In genomic region chr1:239303289-239303688, GRCh38 we compare ENCODE assay signal across 28 cellular contexts.
A peak's percentile ranks its signal among the peaks of the same experiment; 100 is the strongest.
DNase-seq lines count a peak whose midpoint lies in the region; ATAC-seq, FAIRE-seq and TF ChIP-seq lines count a peak whose summit lies in the region.
"Had no signal": no experiment of that assay in that cellular context is flagged by ENCODE, and none has a peak within 500 bp of the region (broad histone marks: within the 10 kb centered on the region; RNA-seq: fewer than 3 reads in every experiment).

No MANE protein-coding gene starts in this region.

- H3K4me3 ChIP-seq in A549 (no peak overlapping the region), HEK293 (ENCODE audit: low read depth, low read length) (no peak overlapping the region)
- H3K4me3 ChIP-seq: BLaER1; BLaER1 treated with 17β-estradiol and CSF1 and Interleukin-3, amounts not matched to agents 10 nM and 100 nM had no signal

- H3K27ac ChIP-seq in A549 (no peak overlapping the region), HEK293 (ENCODE audit: extremely low read depth, low read depth, low read length) (no peak overlapping the region)
- H3K27ac ChIP-seq: 22Rv1; BLaER1; BLaER1 treated with 17β-estradiol and CSF1 and Interleukin-3, amounts not matched to agents 10 nM and 100 nM; C4-2B had no signal

- DNase-seq in A549 (ENCODE audit: low read depth in 1 of 2, low spot score in 1 of 2) (no peak), Ammon's horn (ENCODE audit: low spot score) (no peak), NCI-H1092 (lab: John Stamatoyannopoulos, UW) (no peak)
- DNase-seq: 8988T; ACHN; AML-193; C1 segment of cervical spinal cord; Caco-2; Calu3; CD4-positive, alpha-beta memory T cell; CD4-positive, alpha-beta T cell; CD4-positive, CD25-positive, alpha-beta regulatory T cell; CD8-positive, alpha-beta memory T cell; CD8-positive, alpha-beta T cell; COR-L47; DMS 273 treated with DMSO at 0.1 percent for 48 hours; DMS153; DMS53; DMS79; DMS79 treated with DMSO at 0.1 percent for 48 hours; DND-41; EL had no signal

- TF ChIP-seq EP300 in A549 (IDR thresholded peaks at IDR 0.05) = no peak

- H3K9me3 ChIP-seq in A549 (no peaks in the 10 kb centered on the region), HEK293 (ENCODE audit: control insufficient read depth, insufficient read depth, low read depth, low read length) (no peaks in the 10 kb centered on the region)
- H3K9me3 ChIP-seq: BE2C; BLaER1; BLaER1 treated with 17β-estradiol and CSF1 and Interleukin-3, amounts not matched to agents 10 nM and 100 nM; Caco-2 had no signal

- ATAC-seq in A549 = no peak
- ATAC-seq: CD8-positive, alpha-beta T cell had no signal

- TF ChIP-seq CTCF in A549 (IDR thresholded peaks at IDR 0.05) (no peak), HEK293 (tag by site-specific recombination; IDR thresholded peaks at IDR 0.05) (no peak)

- no peaks in the 10 kb centered on the region for H3K4me1 ChIP-seq in A549
- H3K4me1 ChIP-seq in HEK293 (ENCODE audit: control insufficient read depth, insufficient read depth, low read length) = no peaks in the 10 kb centered on the region
- H3K4me1 ChIP-seq: BLaER1; BLaER1 treated with 17β-estradiol and CSF1 and Interleukin-3, amounts not matched to agents 10 nM and 100 nM; Caco-2 had no signal

- no peak for FAIRE-seq in A549 (lab: Jason Lieb, UNC)

- POLR2A ChIA-PET in A549 (lab: Yijun Ruan, JAX) (no interaction called here), HEK293 (lab: Yijun Ruan, JAX) (no interaction called here)

- WGBS in A549 (ENCODE audit: missing lambda C conversion rate) = 61% methylated on average over 9 of the region's 9 CpGs

- no peak for TF ChIP-seq RAD21 in A549 (conservative IDR thresholded peaks at IDR 0.05 in 1 of 2, IDR thresholded peaks at IDR 0.05 in 1 of 2)

- H3K36me3 ChIP-seq in HEK293 (ENCODE audit: control insufficient read depth in 2 of 2, insufficient read depth in 1 of 2, low read length in 2 of 2) = no peaks in the 10 kb centered on the region
- H3K36me3 ChIP-seq: BE2C; BLaER1; BLaER1 treated with 17β-estradiol and CSF1 and Interleukin-3, amounts not matched to agents 10 nM and 100 nM had no signal

- no peak overlapping the region for H3K4me2 ChIP-seq in A549
- H3K4me2 ChIP-seq: BLaER1; BLaER1 treated with 17β-estradiol and CSF1 and Interleukin-3, amounts not matched to agents 10 nM and 100 nM had no signal

- CTCF ChIA-PET in A549 (lab: Yijun Ruan, JAX) = no interaction called here
- CTCF ChIA-PET in HEK293 (lab: Yijun Ruan, JAX) = interaction anchor here (0.7 to 1.2 kb wide), 2 partner anchors 13 to 591 kb away, joined by 4 read pairs; no protein-coding TSS in a partner anchor

- no peak for TF ChIP-seq POLR2A in A549 (IDR thresholded peaks at IDR 0.05; ENCODE audit: low read length)

TF ChIP-seq in A549, 52 proteins besides CTCF, POLR2A, EP300 and RAD21:
- TF ChIP-seq ZC3H11A (IDR thresholded peaks at IDR 0.05) (peak; percentile 65), RNF2 (IDR thresholded peaks at IDR 0.05; ENCODE audit: borderline replicate concordance, low read depth) (no peak)

TF ChIP-seq in HEK293, 187 proteins besides CTCF, POLR2A, EP300 and RAD21 (continues in another document):
- TF ChIP-seq ZNF610 (tag by site-specific recombination; IDR thresholded peaks at IDR 0.05; ENCODE audit: borderline replicate concordance) (no peak), HOXD13 (CRISPR knock-in tag; IDR thresholded peaks at IDR 0.05; ENCODE audit: borderline replicate concordance) (no peak), TSHZ1 (tag by site-specific recombination; IDR thresholded peaks at IDR 0.05; ENCODE audit: borderline replicate concordance) (no peak), ZNF140 (tag by site-specific recombination; IDR thresholded peaks at IDR 0.05) (peak; percentile 68), BCL6B (tag by site-specific recombination; IDR thresholded peaks at IDR 0.05) (no peak), OSR2 (tag by site-specific recombination; IDR thresholded peaks at IDR 0.05) (no peak), ZNF341 (tag by site-specific recombination; IDR thresholded peaks at IDR 0.05; ENCODE audit: low read depth) (peak; percentile 25; the same call in 1 of the 2 replicates), ZNF776 (tag by site-specific recombination; IDR thresholded peaks at IDR 0.05; ENCODE audit: borderline replicate concordance) (no peak), ZBTB10 (tag by site-specific recombination; IDR thresholded peaks at IDR 0.05) (no peak), ZFP3 (tag by site-specific recombination; IDR thresholded peaks at IDR 0.05; ENCODE audit: low read depth) (0 out of 2 replicates have a peak, but pooled peaks have one; percentile 52), ZNF335 (tag by site-specific recombination; conservative IDR thresholded peaks at IDR 0.05) (no peak), HOXA7 (CRISPR knock-in tag; IDR thresholded peaks at IDR 0.05; ENCODE audit: borderline replicate concordance) (no peak), ZNF692 (tag by site-specific recombination; IDR thresholded peaks at IDR 0.05) (no peak), OVOL3 (tag by site-specific recombination; IDR thresholded peaks at IDR 0.05) (no peak), ZNF621 (tag by site-specific recombination; IDR thresholded peaks at IDR 0.05) (no peak), SCRT1 (tag by site-specific recombination; IDR thresholded peaks at IDR 0.05; ENCODE audit: borderline replicate concordance) (no peak), MYNN (tag by site-specific recombination; IDR thresholded peaks at IDR 0.05; ENCODE audit: borderline replicate concordance) (no peak)

Comparison
In these comparisons a context has a peak if more than half of its experiments do, and no peak if none do; other contexts are left out.
1. Of the 5 proteins assayed by ChIP-seq in both HEK293 and A549: peak only in HEK293: REST; only in A549: none; in both: none; in neither: 4.